ENCODE assay signal across 18 cellular contexts in the genomic region with DNA sequence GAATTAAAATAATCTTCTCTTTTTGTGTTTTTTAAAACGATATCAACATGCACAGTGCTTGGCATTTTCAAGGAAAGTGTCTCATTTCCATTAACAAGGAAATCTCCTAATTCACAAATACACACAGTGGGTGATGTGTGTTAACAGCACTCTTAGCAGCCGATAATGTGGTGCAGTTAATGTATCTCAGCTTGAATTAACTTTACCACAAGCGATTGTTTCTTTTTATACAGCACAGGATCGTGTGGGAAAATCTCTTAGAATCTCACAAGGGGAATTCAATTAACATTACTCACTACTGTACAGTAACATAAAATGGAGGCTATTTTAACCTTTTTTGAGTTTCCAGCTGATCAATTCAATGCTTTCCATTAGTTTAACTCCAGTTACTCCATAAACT.
"Had no signal": no experiment of that assay in that cellular context is flagged by ENCODE, and none has a peak within 500 bp of the region (broad histone marks: within the 10 kb centered on the region; RNA-seq: fewer than 3 reads in every experiment).

No MANE protein-coding gene starts in this region.

- H3K4me2 ChIP-seq: smooth muscle cell had no signal

- H3K36me3 ChIP-seq: brain microvascular endothelial cell, esophagus squamous epithelium, heart left ventricle, tibial nerve, vagina had no signal

- H3K4me1 ChIP-seq: esophagus squamous epithelium, heart left ventricle, tibial nerve, vagina had no signal

- H3K4me3 ChIP-seq: esophagus squamous epithelium, heart left ventricle, smooth muscle cell, tibial nerve, vagina had no signal

- H3K27ac ChIP-seq: brain microvascular endothelial cell, esophagus squamous epithelium, heart left ventricle, tibial nerve, vagina had no signal

- H3K9me3 ChIP-seq: esophagus squamous epithelium, heart left ventricle, tibial nerve, vagina had no signal

- H3K27me3 ChIP-seq: brain microvascular endothelial cell, esophagus squamous epithelium, heart left ventricle, tibial nerve, vagina had no signal

- DNase-seq: activated B cell treated with CpG ODN at 0.5 μM for 24 hours; activated CD4-positive, alpha-beta T cell treated with anti-CD3 and anti-CD28 coated beads, Interleukin-2, amount 10 ng/mL, durations not matched to agents 7 days and 5 days; activated naive CD4-positive, alpha-beta T cell treated with anti-CD3 and anti-CD28 coated beads, Interleukin-2, amount 50 U/mL, for 16 hours; brain microvascular endothelial cell; esophagus squamous epithelium; foreskin melanocyte; heart left ventricle; islet precursor cell; mammary epithelial cell; naive thymus-derived CD4-positive, alpha-beta T cell; nucleus accumbens; right cardiac atrium; stimulated activated CD4-positive, alpha-beta T cell treated with anti-CD3 and anti-CD28 coated beads, Interleukin-1b, Interleukin-23, amount 100 ng/mL, for 48 hours had no signal

- ATAC-seq: heart left ventricle; left lobe of liver; naive thymus-derived CD4-positive, alpha-beta T cell; right cardiac atrium; stimulated activated memory B cell treated with anti-CD40 and anti-IgM and Interleukin-4, amounts not matched to agents 10 μg/mL and 1 μg/mL and 100 μg/mL, for 72 hours had no signal
